In genomic region chr4:53721276-53721675, GRCh38 we compare ENCODE assay signal across 26 cellular contexts.
"Had no signal": no experiment of that assay in that cellular context is flagged by ENCODE, and none has a peak within 500 bp of the region (broad histone marks: within the 10 kb centered on the region; RNA-seq: fewer than 3 reads in every experiment).

No MANE protein-coding gene starts in this region.

- DNase-seq: activated CD4-positive, alpha-beta memory T cell treated with anti-CD3 and anti-CD28 coated beads for 36 hours; activated CD4-positive, alpha-beta T cell treated with anti-CD3 and anti-CD28 coated beads for 1 hour; activated CD4-positive, alpha-beta T cell treated with anti-CD3 and anti-CD28 coated beads, Interleukin-2, amount 10 ng/mL, durations not matched to agents 24 days and 14 days; activated CD8-positive, alpha-beta memory T cell treated with anti-CD3 and anti-CD28 coated beads for 24 hours; activated gamma-delta T cell; activated naive CD4-positive, alpha-beta T cell treated with anti-CD3 and anti-CD28 coated beads, Interleukin-2, amount 10 ng/mL, durations not matched to agents 7 days and 5 days; activated naive CD8-positive, alpha-beta T cell treated with anti-CD3 and anti-CD28 coated beads for 36 hours; activated T-cell treated with anti-CD3 and anti-CD28 coated beads, Interleukin-2, amount 50 U/mL, for 4 hours; anterior cingulate cortex; caudate nucleus; colonic mucosa; KG1; MM.1S; NCI-H1105; NCI-H1436; NCI-H1694 treated with DMSO at 0.1 percent for 48 hours; NCI-H2029 treated with DMSO at 0.1 percent for 48 hours; NCI-H345; NCI-H510A treated with DMSO at 0.1 percent for 48 hours; NCI-H69; SIG-M5; SW 1271; T-helper 9 cell had no signal

- H3K36me3 ChIP-seq: colonic mucosa had no signal

- H3K27ac Mint-ChIP-seq: activated CD4-positive, alpha-beta memory T cell treated with anti-CD3 and anti-CD28 coated beads for 36 hours; activated CD4-positive, alpha-beta T cell treated with anti-CD3 and anti-CD28 coated beads, Interleukin-2, amount 10 ng/mL, durations not matched to agents 24 days and 14 days; activated naive CD4-positive, alpha-beta T cell treated with anti-CD3 and anti-CD28 coated beads, Interleukin-2, amount 10 ng/mL, durations not matched to agents 7 days and 5 days; activated naive CD8-positive, alpha-beta T cell treated with anti-CD3 and anti-CD28 coated beads for 36 hours; T-helper 1 cell treated with Interleukin-12 subunit alpha and Interleukin-12 subunit beta and Interleukin-4 antibody, amounts not matched to agents 30 μg/mL and 1 μg/mL, for 36 hours; WTC11 had no signal

- H3K36me3 Mint-ChIP-seq: activated CD4-positive, alpha-beta memory T cell treated with anti-CD3 and anti-CD28 coated beads for 36 hours; activated naive CD4-positive, alpha-beta T cell treated with anti-CD3 and anti-CD28 coated beads, Interleukin-2, amount 10 ng/mL, durations not matched to agents 7 days and 5 days; activated naive CD8-positive, alpha-beta T cell treated with anti-CD3 and anti-CD28 coated beads for 36 hours; WTC11 had no signal

- H3K27ac ChIP-seq: colonic mucosa, SK-N-MC had no signal

- H3K4me1 Mint-ChIP-seq: activated CD4-positive, alpha-beta T cell treated with anti-CD3 and anti-CD28 coated beads, Interleukin-2, amount 10 ng/mL, durations not matched to agents 24 days and 14 days; activated naive CD4-positive, alpha-beta T cell treated with anti-CD3 and anti-CD28 coated beads, Interleukin-2, amount 10 ng/mL, durations not matched to agents 7 days and 5 days; activated naive CD8-positive, alpha-beta T cell treated with anti-CD3 and anti-CD28 coated beads for 36 hours had no signal

- H3K9me3 ChIP-seq: colonic mucosa had no signal

- H3K4me3 ChIP-seq: colonic mucosa, SK-N-MC had no signal

- H3K4me3 Mint-ChIP-seq: activated CD4-positive, alpha-beta memory T cell treated with anti-CD3 and anti-CD28 coated beads for 36 hours; activated CD4-positive, alpha-beta T cell treated with anti-CD3 and anti-CD28 coated beads, Interleukin-2, amount 10 ng/mL, durations not matched to agents 24 days and 14 days; activated naive CD4-positive, alpha-beta T cell treated with anti-CD3 and anti-CD28 coated beads, Interleukin-2, amount 10 ng/mL, durations not matched to agents 7 days and 5 days; activated naive CD8-positive, alpha-beta T cell treated with anti-CD3 and anti-CD28 coated beads for 36 hours; activated T-cell treated with anti-CD3 and anti-CD28 coated beads, Interleukin-2, amount 50 U/mL, for 4 hours; T-helper 1 cell treated with Interleukin-12 subunit alpha and Interleukin-12 subunit beta and Interleukin-4 antibody, amounts not matched to agents 30 μg/mL and 1 μg/mL, for 36 hours; WTC11 had no signal

- H3K27me3 ChIP-seq: colonic mucosa had no signal

- H3K9me3 Mint-ChIP-seq: activated CD4-positive, alpha-beta memory T cell treated with anti-CD3 and anti-CD28 coated beads for 36 hours; activated CD4-positive, alpha-beta T cell treated with anti-CD3 and anti-CD28 coated beads, Interleukin-2, amount 10 ng/mL, durations not matched to agents 24 days and 14 days; activated naive CD4-positive, alpha-beta T cell treated with anti-CD3 and anti-CD28 coated beads, Interleukin-2, amount 10 ng/mL, durations not matched to agents 7 days and 5 days; activated naive CD8-positive, alpha-beta T cell treated with anti-CD3 and anti-CD28 coated beads for 36 hours; activated T-cell treated with anti-CD3 and anti-CD28 coated beads, Interleukin-2, amount 50 U/mL, for 4 hours; T-helper 1 cell treated with Interleukin-12 subunit alpha and Interleukin-12 subunit beta and Interleukin-4 antibody, amounts not matched to agents 30 μg/mL and 1 μg/mL, for 36 hours; WTC11 had no signal

- H3K27me3 Mint-ChIP-seq: activated CD4-positive, alpha-beta T cell treated with anti-CD3 and anti-CD28 coated beads, Interleukin-2, amount 10 ng/mL, durations not matched to agents 24 days and 14 days had no signal

- H3K4me1 ChIP-seq: colonic mucosa had no signal

- ATAC-seq: activated T-cell treated with anti-CD3 and anti-CD28 coated beads, Interleukin-2, amount 50 U/mL, for 4 hours; WTC11 had no signal
